21 cellular contexts compared by ENCODE assay signal in the genomic region with DNA sequence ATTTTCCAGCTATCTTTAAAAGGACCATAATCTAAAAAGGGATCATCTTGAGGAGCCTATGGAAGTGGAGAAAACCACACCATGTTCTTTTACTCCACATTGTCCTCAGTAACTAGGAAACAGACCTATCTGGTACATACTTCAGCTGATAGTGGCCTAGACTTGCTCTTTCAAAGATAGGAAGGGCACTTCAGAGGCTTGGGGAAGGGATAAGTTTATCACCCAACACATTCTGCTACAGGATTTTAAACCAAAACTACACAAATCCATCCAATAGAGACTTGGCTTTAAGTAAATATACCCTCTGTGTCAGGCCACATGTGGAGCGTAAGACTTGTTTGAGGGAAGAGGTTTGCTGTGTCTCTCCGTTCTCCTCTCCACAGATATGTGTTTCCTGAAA. TPM values are rescaled to one million over a fixed set of nuclear protein-coding genes. Genes with fewer than 3 reads are reported as not detected.
"Had no signal": no experiment of that assay in that cellular context is flagged by ENCODE, and none has a peak within 500 bp of the region (broad histone marks: within the 10 kb centered on the region; RNA-seq: fewer than 3 reads in every experiment).

No MANE protein-coding gene starts in this region.

- H3K27ac Mint-ChIP-seq: activated CD4-positive, alpha-beta T cell treated with anti-CD3 and anti-CD28 coated beads, Interleukin-2, amount 10 ng/mL, durations not matched to agents 24 days and 14 days; activated CD8-positive, alpha-beta T cell treated with anti-CD3 and anti-CD28 coated beads for 36 hours; activated naive CD8-positive, alpha-beta T cell treated with anti-CD3 and anti-CD28 coated beads, Interleukin-2, amount 10 ng/mL, durations not matched to agents 7 days and 5 days; activated T-cell treated with anti-CD3 and anti-CD28 coated beads, Interleukin-2, amount 50 U/mL, for 24 hours; activated T-helper 2 cell treated with anti-CD3 and anti-CD28 coated beads, Interferon-gamma antibody, Interleukin-2, Interleukin-4, amounts not matched to agents 10 μg/mL and 5 μg/mL and 100 μg/mL, durations not matched to agents 14 hours and 24 hours and 36 hours; memory B cell; naive thymus-derived CD8-positive, alpha-beta T cell; T-helper 2 cell treated with Interferon-gamma antibody and Interleukin-4, amounts not matched to agents 5 μg/mL and 100 μg/mL, for 36 hours had no signal

- FAIRE-seq: kidney had no signal

- H3K9me3 ChIP-seq: body of pancreas, colonic mucosa, gastrocnemius medialis, sigmoid colon, spleen, tibial artery had no signal

- DNase-seq: activated CD4-positive, alpha-beta T cell treated with anti-CD3 and anti-CD28 coated beads, Interleukin-2, amount 10 ng/mL, durations not matched to agents 24 days and 14 days; activated CD8-positive, alpha-beta T cell treated with anti-CD3 and anti-CD28 coated beads for 36 hours; activated naive CD4-positive, alpha-beta T cell treated with Interleukin-2 at 50 U/mL for 16 hours; activated naive CD8-positive, alpha-beta T cell treated with anti-CD3 and anti-CD28 coated beads, Interleukin-2, amount 10 ng/mL, durations not matched to agents 7 days and 5 days; activated T-cell treated with anti-CD3 and anti-CD28 coated beads, Interleukin-2, amount 50 U/mL, for 24 hours; body of pancreas; central memory CD4-positive, alpha-beta T cell; colonic mucosa; gastrocnemius medialis; kidney; left ventricle myocardium superior; naive thymus-derived CD8-positive, alpha-beta T cell; posterior cingulate gyrus; sigmoid colon; spleen; stimulated activated CD4-positive, alpha-beta T cell treated with anti-CD3 and anti-CD28 coated beads, Interleukin-4, amount 100 ng/mL, for 4 hours; stimulated activated naive CD4-positive, alpha-beta T cell treated with Interleukin-2 at 50 U/mL for 16 hours; tibial artery had no signal

- H3K36me3 ChIP-seq: colonic mucosa, gastrocnemius medialis, sigmoid colon, tibial artery had no signal

- H3K9me3 Mint-ChIP-seq: activated CD4-positive, alpha-beta T cell treated with anti-CD3 and anti-CD28 coated beads, Interleukin-2, amount 10 ng/mL, durations not matched to agents 24 days and 14 days; activated CD8-positive, alpha-beta T cell treated with anti-CD3 and anti-CD28 coated beads for 36 hours; activated naive CD8-positive, alpha-beta T cell treated with anti-CD3 and anti-CD28 coated beads, Interleukin-2, amount 10 ng/mL, durations not matched to agents 7 days and 5 days; activated T-cell treated with anti-CD3 and anti-CD28 coated beads, Interleukin-2, amount 50 U/mL, for 24 hours; activated T-helper 2 cell treated with anti-CD3 and anti-CD28 coated beads, Interferon-gamma antibody, Interleukin-2, Interleukin-4, amounts not matched to agents 10 μg/mL and 5 μg/mL and 100 μg/mL, durations not matched to agents 14 hours and 24 hours and 36 hours; memory B cell; naive thymus-derived CD8-positive, alpha-beta T cell; T-helper 2 cell treated with Interferon-gamma antibody and Interleukin-4, amounts not matched to agents 5 μg/mL and 100 μg/mL, for 36 hours had no signal

- H3K27ac ChIP-seq: body of pancreas, colonic mucosa, gastrocnemius medialis, sigmoid colon, spleen, tibial artery had no signal

- H3K4me1 ChIP-seq: body of pancreas, colonic mucosa, sigmoid colon, spleen had no signal

- H3K4me3 ChIP-seq: body of pancreas, colonic mucosa, gastrocnemius medialis, sigmoid colon, spleen, tibial artery had no signal

- H3K4me3 Mint-ChIP-seq: activated CD4-positive, alpha-beta T cell treated with anti-CD3 and anti-CD28 coated beads, Interleukin-2, amount 10 ng/mL, durations not matched to agents 24 days and 14 days; activated CD8-positive, alpha-beta T cell treated with anti-CD3 and anti-CD28 coated beads for 36 hours; activated naive CD8-positive, alpha-beta T cell treated with anti-CD3 and anti-CD28 coated beads, Interleukin-2, amount 10 ng/mL, durations not matched to agents 7 days and 5 days; activated T-cell treated with anti-CD3 and anti-CD28 coated beads, Interleukin-2, amount 50 U/mL, for 24 hours; memory B cell; naive thymus-derived CD8-positive, alpha-beta T cell; T-helper 2 cell treated with Interferon-gamma antibody and Interleukin-4, amounts not matched to agents 5 μg/mL and 100 μg/mL, for 36 hours had no signal

- H3K27me3 Mint-ChIP-seq: memory B cell had no signal

- H3K27me3 ChIP-seq: body of pancreas, colonic mucosa, gastrocnemius medialis, sigmoid colon, spleen, tibial artery had no signal

- H3K4me1 Mint-ChIP-seq: activated CD4-positive, alpha-beta T cell treated with anti-CD3 and anti-CD28 coated beads, Interleukin-2, amount 10 ng/mL, durations not matched to agents 24 days and 14 days; activated naive CD8-positive, alpha-beta T cell treated with anti-CD3 and anti-CD28 coated beads, Interleukin-2, amount 10 ng/mL, durations not matched to agents 7 days and 5 days; memory B cell; naive thymus-derived CD8-positive, alpha-beta T cell had no signal

RNA-seq across cellular contexts. Expression of gene CP, which starts 35.4 kb away (rescaled TPM):
- total RNA-seq: activated CD4-positive, alpha-beta T cell treated with anti-CD3 and anti-CD28 coated beads, Interleukin-2, amount 10 ng/mL, durations not matched to agents 24 days and 14 days; activated CD8-positive, alpha-beta T cell treated with anti-CD3 and anti-CD28 coated beads for 36 hours; activated naive CD8-positive, alpha-beta T cell treated with anti-CD3 and anti-CD28 coated beads, Interleukin-2, amount 10 ng/mL, durations not matched to agents 7 days and 5 days; activated T-helper 2 cell treated with anti-CD3 and anti-CD28 coated beads, Interferon-gamma antibody, Interleukin-2, Interleukin-4, amounts not matched to agents 10 μg/mL and 5 μg/mL and 100 μg/mL, durations not matched to agents 14 hours and 24 hours and 36 hours; naive thymus-derived CD8-positive, alpha-beta T cell had no signal
